13 cellular contexts compared by ENCODE assay signal in genomic region chr10:13056461-13057077, GRCh38. TPM values are rescaled to one million over a fixed set of nuclear protein-coding genes. Genes with fewer than 3 reads are reported as not detected.
DNase-seq lines count a peak whose midpoint lies in the region; ATAC-seq and TF ChIP-seq lines count a peak whose summit lies in the region.
"Had no signal": no experiment of that assay in that cellular context is flagged by ENCODE, and none has a peak within 500 bp of the region (broad histone marks: within the 10 kb centered on the region; RNA-seq: fewer than 3 reads in every experiment).

No MANE protein-coding gene starts in this region.

- peak; percentile 41 for DNase-seq in MCF 10A (ENCODE audit: unreplicated experiment)
- no peak for DNase-seq in breast epithelium (ENCODE audit: low spot score in 2 of 2)
- DNase-seq in SK-MEL-5 (ENCODE audit: low read depth, low spot score), result peak; percentile 53
- peak in 1 of 2 donors; percentile 9 for DNase-seq in foreskin fibroblast
- DNase-seq in upper lobe of right lung, result no peak
- no peak for DNase-seq in activated effector memory CD4-positive, alpha-beta T cell treated with Interleukin-2 at 50 U/mL for 16 hours
- DNase-seq: activated CD4-positive, alpha-beta T cell treated with anti-CD3 and anti-CD28 coated beads, Interleukin-2, amount 50 U/mL, for 4 hours; NCI-H187; stimulated activated naive B cell treated with anti-CD40 and anti-IgM and Interleukin-4, amounts not matched to agents 10 μg/mL and 1 μg/mL and 100 μg/mL, for 72 hours had no signal

- H3K27ac ChIP-seq in breast epithelium, result no peak overlapping the region
- no peak overlapping the region for H3K27ac ChIP-seq in upper lobe of right lung
- H3K27ac ChIP-seq: ovary had no signal

- H3K4me3 ChIP-seq in breast epithelium (no peak overlapping the region), foreskin fibroblast (ENCODE audit: low read depth in 1 of 2, low read length in 2 of 2) (no peak overlapping the region), upper lobe of right lung (no peak overlapping the region)
- H3K4me3 ChIP-seq: HAP-1, ovary had no signal

- no peak overlapping the region for H3K4me3 Mint-ChIP-seq in MCF 10A (ENCODE audit: unreplicated experiment)
- H3K4me3 Mint-ChIP-seq: stimulated activated naive B cell treated with anti-CD40 and anti-IgM and Interleukin-4, amounts not matched to agents 10 μg/mL and 1 μg/mL and 100 μg/mL, for 72 hours had no signal

- intact Hi-C loops in MCF 10A (cut with micrococcal nuclease) (loop anchor here (5.0 kb wide), 1 partner anchor 794 kb away; no protein-coding TSS in a partner anchor), breast epithelium (cut with DNase I; ENCODE audit: low total_unique reads) (no loop called here), upper lobe of right lung (cut with DNase I) (no loop called here)

- H3K27ac Mint-ChIP-seq in MCF 10A (ENCODE audit: low read depth, unreplicated experiment), result no peak overlapping the region
- H3K27ac Mint-ChIP-seq: stimulated activated naive B cell treated with anti-CD40 and anti-IgM and Interleukin-4, amounts not matched to agents 10 μg/mL and 1 μg/mL and 100 μg/mL, for 72 hours had no signal

- H3K9me3 ChIP-seq in breast epithelium, result no peaks in the 10 kb centered on the region
- H3K9me3 ChIP-seq in upper lobe of right lung, result no peaks in the 10 kb centered on the region
- H3K9me3 ChIP-seq: ovary had no signal

- POLR2A ChIA-PET in MCF 10A (lab: Yijun Ruan, JAX), result interaction anchor here (1.3 kb wide), 1 partner anchor 217 kb away, joined by 3 read pairs; no protein-coding TSS in a partner anchor

- TF ChIP-seq CTCF in MCF 10A (IDR thresholded peaks at IDR 0.05; ENCODE audit: unreplicated experiment) (peak; percentile 38), breast epithelium (IDR thresholded peaks at IDR 0.05) (no peak), foreskin fibroblast (IDR thresholded peaks at IDR 0.05; ENCODE audit: low read depth, low read length) (peak; percentile 20), upper lobe of right lung (IDR thresholded peaks at IDR 0.05) (peak; percentile 36)

- H3K9me3 Mint-ChIP-seq in MCF 10A (ENCODE audit: unreplicated experiment), result no peaks in the 10 kb centered on the region
- H3K9me3 Mint-ChIP-seq: stimulated activated naive B cell treated with anti-CD40 and anti-IgM and Interleukin-4, amounts not matched to agents 10 μg/mL and 1 μg/mL and 100 μg/mL, for 72 hours had no signal

- H3K27me3 ChIP-seq in breast epithelium, result no peaks in the 10 kb centered on the region
- no peaks in the 10 kb centered on the region for H3K27me3 ChIP-seq in upper lobe of right lung
- H3K27me3 ChIP-seq: ovary had no signal

- TF ChIP-seq POLR2A in breast epithelium (IDR thresholded peaks at IDR 0.05), result no peak

- in situ Hi-C loops in SK-MEL-5 (cut with HindIII; ENCODE audit: low pct_unique_long_range_greater_than_20kb, low sequenced_read_pairs), result no loop called here

- CTCF ChIA-PET in MCF 10A (lab: Yijun Ruan, JAX), result interaction anchor here (0.6 to 3.8 kb wide), 21 partner anchors 9 to 794 kb away, joined by 3 to 11 read pairs (median 3); partner anchors contain the start of gene OPTN

- H3K4me1 ChIP-seq in breast epithelium, result no peaks in the 10 kb centered on the region
- no peaks in the 10 kb centered on the region for H3K4me1 ChIP-seq in upper lobe of right lung
- H3K4me1 ChIP-seq: HAP-1 had no signal

- H3K36me3 ChIP-seq in breast epithelium, result no peaks in the 10 kb centered on the region
- H3K36me3 ChIP-seq in upper lobe of right lung, result no peaks in the 10 kb centered on the region
- H3K36me3 ChIP-seq: HAP-1, ovary had no signal

- no TSS peak for BruUV-seq in MCF 10A (replicated peaks; lab: Mats Ljungman, UMichigan)

- ATAC-seq in upper lobe of right lung (no peak), GM18907 (IDR thresholded peaks at IDR 0.05; ENCODE audit: unreplicated experiment) (no peak), GM18520 (IDR thresholded peaks at IDR 0.05; ENCODE audit: unreplicated experiment) (no peak)
- ATAC-seq: stimulated activated naive B cell treated with anti-CD40 and anti-IgM and Interleukin-4, amounts not matched to agents 10 μg/mL and 1 μg/mL and 100 μg/mL, for 72 hours had no signal

- peaks cover 6% of the 10 kb centered on the region for H3K36me3 Mint-ChIP-seq in MCF 10A (ENCODE audit: insufficient read depth, unreplicated experiment)
- H3K36me3 Mint-ChIP-seq: stimulated activated naive B cell treated with anti-CD40 and anti-IgM and Interleukin-4, amounts not matched to agents 10 μg/mL and 1 μg/mL and 100 μg/mL, for 72 hours had no signal

- peaks cover 4% of the 10 kb centered on the region for H3K27me3 Mint-ChIP-seq in MCF 10A (ENCODE audit: insufficient read depth, unreplicated experiment)

- H3K4me1 Mint-ChIP-seq in MCF 10A (ENCODE audit: insufficient read depth, unreplicated experiment), result no peaks in the 10 kb centered on the region
- H3K4me1 Mint-ChIP-seq: stimulated activated naive B cell treated with anti-CD40 and anti-IgM and Interleukin-4, amounts not matched to agents 10 μg/mL and 1 μg/mL and 100 μg/mL, for 72 hours had no signal

RNA-seq across cellular contexts. Expression of gene OPTN, which starts 43.4 kb away (rescaled TPM):
- total RNA-seq in MCF 10A (2022) (79.6 and 109 TPM in 2 replicates), breast epithelium (100 to 1,000 TPM in 1 of 3 donors, 10 to 100 TPM in 2; 43.9 to 119 (median 49.2) TPM), upper lobe of right lung (61.5 TPM)
- 22.3 and 25.3 TPM in 2 replicates for total RNA-seq in SK-MEL-5 (2014; rRNA removed; shearing (Covaris generic))
- polyA plus RNA-seq in SK-MEL-5 (2015; cell fraction: cytosol; rRNA removed), result 10.9 and 14.7 TPM in 2 replicates
- polyA plus RNA-seq in SK-MEL-5 (2015; cell fraction: nucleus; rRNA removed), result 8.4 and 21.4 TPM in 2 replicates

RNA-seq across cellular contexts. Expression of gene CCDC3, which starts 55.1 kb away (rescaled TPM):
- total RNA-seq in MCF 10A (2022), result 0.10 TPM in 1 of 2 replicates, not detected in the other
- 10 to 100 TPM in 1 of 3 donors, 1 to 10 TPM in 2; 8.2 to 13.0 (median 9.8) TPM for total RNA-seq in breast epithelium
- total RNA-seq in SK-MEL-5 (2014; rRNA removed; shearing (Covaris generic)), result 0.19 and 0.42 TPM in 2 replicates
- polyA plus RNA-seq in SK-MEL-5 (2015; cell fraction: cytosol; rRNA removed), result 0.04 and 0.19 TPM in 2 replicates
- polyA plus RNA-seq in SK-MEL-5 (2015; cell fraction: nucleus; rRNA removed), result 1.5 TPM in 1 of 2 replicates, not detected in the other
- 10.2 TPM for total RNA-seq in upper lobe of right lung

Comparison
In these comparisons a context has a peak if more than half of its experiments do, and no peak if none do; other contexts are left out.
1. DNase-seq: peak in MCF 10A (single experiment) and SK-MEL-5 (single experiment); none in breast epithelium (0 of 2), upper lobe of right lung (single experiment) and activated effector memory CD4-positive, alpha-beta T cell treated with Interleukin-2 at 50 U/mL for 16 hours (single experiment).
2. CTCF ChIP-seq: peak in MCF 10A (single experiment), foreskin fibroblast (single experiment) and upper lobe of right lung (single experiment); none in breast epithelium (0 of 3).